ENCODE assay signal across 8 cellular contexts in the genomic region with DNA sequence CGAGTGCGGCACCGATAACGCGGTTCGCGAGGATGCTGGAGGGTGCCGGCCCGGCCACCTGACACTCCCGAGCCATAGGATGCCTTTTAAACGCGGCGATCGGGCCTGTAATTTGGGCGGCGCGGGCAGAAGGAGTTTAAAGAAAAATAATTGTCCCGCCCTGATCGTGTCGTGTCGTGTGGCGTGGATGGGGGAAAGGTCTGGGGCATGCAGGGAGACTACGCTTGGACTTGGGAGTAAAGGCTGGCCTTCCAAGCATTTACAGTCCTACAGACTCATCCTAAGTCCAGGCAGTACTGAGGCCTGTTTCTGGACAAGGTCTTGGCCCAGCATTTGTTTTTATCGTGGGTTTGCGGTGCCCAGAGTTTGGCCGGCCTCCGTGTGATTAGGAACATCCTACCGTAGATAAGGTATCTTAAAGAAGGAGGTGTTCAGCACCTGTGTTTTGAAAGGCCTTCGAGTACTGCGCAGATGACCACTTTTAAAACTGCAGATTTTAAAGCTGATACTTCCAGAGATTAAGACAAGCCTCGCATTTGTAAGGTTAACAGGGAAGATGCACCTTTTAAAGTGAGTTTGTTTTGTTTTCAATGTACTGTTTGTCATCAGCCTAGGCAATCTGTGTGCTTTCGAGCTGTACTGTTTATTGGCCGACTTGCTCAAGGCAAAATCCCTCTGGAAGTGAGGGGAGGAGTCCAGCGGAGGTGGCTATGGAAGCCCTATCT. TPM values are rescaled to one million over a fixed set of nuclear protein-coding genes. Genes with fewer than 3 reads are reported as not detected.
DNase-seq lines count a peak whose midpoint lies in the region; ATAC-seq and TF ChIP-seq lines count a peak whose summit lies in the region.

No MANE protein-coding gene starts in this region.

- H3K9me3 Mint-ChIP-seq in glutamatergic neuron (ENCODE audit: unreplicated experiment) = no peaks in the 10 kb centered on the region
- no peaks in the 10 kb centered on the region for H3K9me3 Mint-ChIP-seq in osteocyte (ENCODE audit: unreplicated experiment)

- H3K36me3 ChIP-seq in BE2C = peaks cover 31% of the 10 kb centered on the region

- H3K4me3 Mint-ChIP-seq in glutamatergic neuron (ENCODE audit: unreplicated experiment) (peak overlapping the region; percentile 84), osteocyte (ENCODE audit: unreplicated experiment) (peak overlapping the region; percentile 92)

- H3K27me3 Mint-ChIP-seq in glutamatergic neuron (ENCODE audit: unreplicated experiment) (peaks cover 8% of the 10 kb centered on the region), osteocyte (ENCODE audit: unreplicated experiment) (no peaks in the 10 kb centered on the region)

- H3K27ac Mint-ChIP-seq in glutamatergic neuron (ENCODE audit: unreplicated experiment) (peak overlapping the region; percentile 70), osteocyte (ENCODE audit: unreplicated experiment) (peak overlapping the region; percentile 91)

- no peak for ATAC-seq in HG02885 (IDR thresholded peaks at IDR 0.05; ENCODE audit: poor library complexity, unreplicated experiment)

- no peaks in the 10 kb centered on the region for H3K27me3 ChIP-seq in BE2C

- TF ChIP-seq CTCF in BE2C (IDR thresholded peaks at IDR 0.05; ENCODE audit: low read depth, low read length) (no peak), GM20000 (IDR thresholded peaks at IDR 0.05; ENCODE audit: extremely low read depth, missing control alignments) (no peak), glutamatergic neuron (IDR thresholded peaks at IDR 0.05; ENCODE audit: partially characterized antibody, unreplicated experiment) (no peak), osteocyte (IDR thresholded peaks at IDR 0.05) (no peak)

- no peaks in the 10 kb centered on the region for H3K9me3 ChIP-seq in BE2C

- DNase-seq in BE2C = peak; percentile 64
- DNase-seq in GM20000 (ENCODE audit: low spot score) = peak; percentile 32
- DNase-seq in NCI-H524 treated with DMSO at 0.1 percent for 48 hours (lab: John Stamatoyannopoulos, UW) = peak; percentile 12
- peak; percentile 4 for DNase-seq in activated T-helper 9 cell treated with anti-CD3 and anti-CD28 coated beads, Interleukin-2, amount 50 U/mL, for 16 hours (ENCODE audit: low read depth)
- DNase-seq in glutamatergic neuron = peak; percentile 37
- no peak for DNase-seq in osteocyte (ENCODE audit: extremely low spot score, unreplicated experiment)
- DNase-seq in OCI-M2 (lab: John Stamatoyannopoulos, UW; ENCODE audit: unreplicated experiment) = no peak

- no peaks in the 10 kb centered on the region for H3K4me1 ChIP-seq in BE2C

- H3K4me1 Mint-ChIP-seq in glutamatergic neuron (ENCODE audit: low read depth, unreplicated experiment) (no peaks in the 10 kb centered on the region), osteocyte (ENCODE audit: unreplicated experiment) (peaks cover 45% of the 10 kb centered on the region)

- peak overlapping the region; percentile 82 for H3K4me3 ChIP-seq in BE2C (ENCODE audit: low read depth, low read length)

- H3K36me3 Mint-ChIP-seq in glutamatergic neuron (ENCODE audit: unreplicated experiment) (no peaks in the 10 kb centered on the region), osteocyte (ENCODE audit: unreplicated experiment) (peaks cover 46% of the 10 kb centered on the region)

RNA-seq across cellular contexts. Expression of a gene that starts 1.5 kb away (rescaled TPM):
- 4.9 TPM for polyA plus RNA-seq in BE2C (2012; ENCODE audit: insufficient read depth, insufficient read length, low read depth)
- 10.2 TPM for total RNA-seq in glutamatergic neuron (ENCODE audit: unreplicated experiment)
- total RNA-seq in osteocyte = 77.8 and 111 TPM in 2 replicates

Comparison
In these comparisons a context has a peak if more than half of its experiments do, and no peak if none do; other contexts are left out.
1. DNase-seq: peak in BE2C (single experiment), GM20000 (single experiment), NCI-H524 treated with DMSO at 0.1 percent for 48 hours (single experiment), activated T-helper 9 cell treated with anti-CD3 and anti-CD28 coated beads, Interleukin-2, amount 50 U/mL, for 16 hours (single experiment) and glutamatergic neuron (single experiment); none in osteocyte (single experiment) and OCI-M2 (single experiment).